10 cellular contexts compared by ENCODE assay signal in the genomic region with DNA sequence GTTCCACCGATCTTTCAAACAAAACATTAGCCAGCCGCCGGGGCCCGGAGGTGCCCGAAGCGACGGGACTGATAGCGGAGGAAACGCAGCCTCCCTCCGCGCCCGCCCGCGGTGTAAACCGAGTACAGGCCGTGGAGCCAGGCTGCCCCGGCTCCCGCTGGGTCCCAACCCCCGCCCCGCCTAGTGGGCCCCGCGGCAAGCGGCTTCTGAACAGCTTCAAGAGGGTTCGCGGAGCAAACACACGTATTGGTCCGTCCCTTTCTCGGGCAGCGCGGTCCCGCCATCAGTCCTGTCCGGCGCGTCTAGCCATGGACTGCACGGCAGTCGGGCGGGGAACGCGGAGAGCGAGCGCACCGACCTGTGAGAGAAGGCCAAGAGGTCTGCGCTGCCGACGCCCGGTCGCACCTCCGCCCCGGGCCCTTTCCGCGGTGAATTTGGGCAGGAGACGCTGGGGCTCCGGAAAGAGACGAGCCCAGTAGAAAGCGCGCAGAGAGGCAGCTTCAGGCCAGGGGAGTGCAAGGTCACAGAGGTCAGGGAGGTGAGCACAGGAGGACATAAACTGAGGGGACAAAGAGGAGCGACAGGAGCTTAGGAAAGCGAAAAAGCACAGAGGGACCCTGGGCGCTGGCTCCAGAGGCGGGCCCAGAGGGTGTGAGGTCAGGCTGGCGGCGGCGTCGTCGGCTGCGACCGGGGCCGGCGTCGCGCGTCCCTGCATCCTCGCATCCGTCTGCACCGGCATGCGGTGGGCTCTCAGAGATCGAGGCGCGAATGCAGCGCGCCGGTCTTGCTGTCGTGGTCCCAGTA. TPM values are rescaled to one million over a fixed set of nuclear protein-coding genes. Genes with fewer than 3 reads are reported as not detected.
DNase-seq lines count a peak whose midpoint lies in the region; ATAC-seq lines count a peak whose summit lies in the region.
"Had no signal": no experiment of that assay in that cellular context is flagged by ENCODE, and none has a peak within 500 bp of the region (broad histone marks: within the 10 kb centered on the region; RNA-seq: fewer than 3 reads in every experiment).

No MANE protein-coding gene starts in this region.

- H3K4me3 ChIP-seq in stomach smooth muscle (ENCODE audit: low read length in 2 of 2): peak overlapping the region; percentile 22 to 44

- H3K36me3 Mint-ChIP-seq in activated CD4-positive, alpha-beta T cell treated with anti-CD3 and anti-CD28 coated beads, Interleukin-2, amount 10 ng/mL, durations not matched to agents 7 days and 5 days (ENCODE audit: low read depth): no peaks in the 10 kb centered on the region
- peaks cover 7% of the 10 kb centered on the region for H3K36me3 Mint-ChIP-seq in activated T-helper 17 cell treated with anti-CD3 and anti-CD28 coated beads, Interleukin-2, amount 50 U/mL, for 72 hours (ENCODE audit: low read depth)

- H3K36me3 ChIP-seq in stomach smooth muscle (ENCODE audit: control insufficient read depth in 2 of 2, insufficient read depth in 2 of 2, low read length in 2 of 2): no peaks in the 10 kb centered on the region

- no peaks in the 10 kb centered on the region for H3K9me3 ChIP-seq in stomach smooth muscle (ENCODE audit: control insufficient read depth in 2 of 2, low read length in 2 of 2)

- CTCF ChIA-PET in activated CD4-positive, alpha-beta T cell treated with anti-CD3 and anti-CD28 coated beads, Interleukin-2, amount 10 ng/mL, durations not matched to agents 7 days and 5 days (lab: Charles Lee): interaction anchor here (1.0 to 1.1 kb wide), 3 partner anchors 9 to 384 kb away, joined by 3 to 6 read pairs (median 4); a partner anchor contains a TSS

- H3K4me1 ChIP-seq in stomach smooth muscle (ENCODE audit: control insufficient read depth, insufficient read depth, low read length): peaks cover 32% of the 10 kb centered on the region

- DNase-seq in activated CD4-positive, alpha-beta T cell treated with anti-CD3 and anti-CD28 coated beads, Interleukin-2, amount 10 ng/mL, durations not matched to agents 7 days and 5 days: no peak
- no peak for DNase-seq in activated CD4-positive, alpha-beta T cell treated with anti-CD3 and anti-CD28 coated beads, Interleukin-2, amount 50 U/mL, for 1 hour
- DNase-seq in iPS-NIHi7 (ENCODE audit: extremely low spot score): peak; percentile 29
- no peak for DNase-seq in EL
- no peak for DNase-seq in AG08396 (ENCODE audit: low spot score)

- peak overlapping the region; percentile 73 for H3K4me3 Mint-ChIP-seq in activated CD4-positive, alpha-beta T cell treated with anti-CD3 and anti-CD28 coated beads, Interleukin-2, amount 10 ng/mL, durations not matched to agents 7 days and 5 days
- H3K4me3 Mint-ChIP-seq in activated T-helper 17 cell treated with anti-CD3 and anti-CD28 coated beads, Interleukin-2, amount 50 U/mL, for 72 hours: peak overlapping the region; percentile 83

- H3K27ac ChIP-seq in stomach smooth muscle (ENCODE audit: low read length): no peak overlapping the region
- H3K27ac ChIP-seq: epithelial cell of prostate had no signal

- ATAC-seq in activated T-helper 17 cell treated with anti-CD3 and anti-CD28 coated beads, Interleukin-2, amount 50 U/mL, for 72 hours (replicated peaks): peak; percentile 18
- no peak for ATAC-seq in HG03521 (IDR thresholded peaks at IDR 0.05; ENCODE audit: unreplicated experiment)

- H3K4me1 Mint-ChIP-seq in activated CD4-positive, alpha-beta T cell treated with anti-CD3 and anti-CD28 coated beads, Interleukin-2, amount 10 ng/mL, durations not matched to agents 7 days and 5 days: peaks cover 31% of the 10 kb centered on the region
- peaks cover 10% of the 10 kb centered on the region for H3K4me1 Mint-ChIP-seq in activated T-helper 17 cell treated with anti-CD3 and anti-CD28 coated beads, Interleukin-2, amount 50 U/mL, for 72 hours

- H3K27ac Mint-ChIP-seq in activated CD4-positive, alpha-beta T cell treated with anti-CD3 and anti-CD28 coated beads, Interleukin-2, amount 10 ng/mL, durations not matched to agents 7 days and 5 days: peak overlapping the region; percentile 75
- H3K27ac Mint-ChIP-seq in activated T-helper 17 cell treated with anti-CD3 and anti-CD28 coated beads, Interleukin-2, amount 50 U/mL, for 72 hours: peak overlapping the region; percentile 29

- no peak overlapping the region for H3K9ac ChIP-seq in stomach smooth muscle (ENCODE audit: low read length in 2 of 2)

- no peaks in the 10 kb centered on the region for H3K9me3 Mint-ChIP-seq in activated CD4-positive, alpha-beta T cell treated with anti-CD3 and anti-CD28 coated beads, Interleukin-2, amount 10 ng/mL, durations not matched to agents 7 days and 5 days
- no peaks in the 10 kb centered on the region for H3K9me3 Mint-ChIP-seq in activated T-helper 17 cell treated with anti-CD3 and anti-CD28 coated beads, Interleukin-2, amount 50 U/mL, for 72 hours

- peaks cover 82 to 97% of the 10 kb centered on the region in 2 donors for H3K27me3 ChIP-seq in stomach smooth muscle (ENCODE audit: control insufficient read depth in 1 of 2, insufficient read depth in 2 of 2, low read length in 2 of 2)

- peaks cover 88% of the 10 kb centered on the region for H3K27me3 Mint-ChIP-seq in activated CD4-positive, alpha-beta T cell treated with anti-CD3 and anti-CD28 coated beads, Interleukin-2, amount 10 ng/mL, durations not matched to agents 7 days and 5 days
- peaks cover 70% of the 10 kb centered on the region for H3K27me3 Mint-ChIP-seq in activated T-helper 17 cell treated with anti-CD3 and anti-CD28 coated beads, Interleukin-2, amount 50 U/mL, for 72 hours

- POLR2A ChIA-PET in activated CD4-positive, alpha-beta T cell treated with anti-CD3 and anti-CD28 coated beads, Interleukin-2, amount 10 ng/mL, durations not matched to agents 7 days and 5 days (lab: Charles Lee): no interaction called here

RNA-seq across cellular contexts. Expression of a gene that starts 1.9 kb away (rescaled TPM):
- total RNA-seq in activated CD4-positive, alpha-beta T cell treated with anti-CD3 and anti-CD28 coated beads, Interleukin-2, amount 10 ng/mL, durations not matched to agents 7 days and 5 days: not detected
- not detected for total RNA-seq in activated T-helper 17 cell treated with anti-CD3 and anti-CD28 coated beads, Interleukin-2, amount 50 U/mL, for 72 hours

RNA-seq across cellular contexts. Expression of a gene that starts 2.0 kb away (rescaled TPM):
- total RNA-seq in activated CD4-positive, alpha-beta T cell treated with anti-CD3 and anti-CD28 coated beads, Interleukin-2, amount 10 ng/mL, durations not matched to agents 7 days and 5 days: not detected
- total RNA-seq in activated T-helper 17 cell treated with anti-CD3 and anti-CD28 coated beads, Interleukin-2, amount 50 U/mL, for 72 hours: not detected
- total RNA-seq: RPMI7951 had no signal
